26 cellular contexts compared by ENCODE assay signal in the genomic region with DNA sequence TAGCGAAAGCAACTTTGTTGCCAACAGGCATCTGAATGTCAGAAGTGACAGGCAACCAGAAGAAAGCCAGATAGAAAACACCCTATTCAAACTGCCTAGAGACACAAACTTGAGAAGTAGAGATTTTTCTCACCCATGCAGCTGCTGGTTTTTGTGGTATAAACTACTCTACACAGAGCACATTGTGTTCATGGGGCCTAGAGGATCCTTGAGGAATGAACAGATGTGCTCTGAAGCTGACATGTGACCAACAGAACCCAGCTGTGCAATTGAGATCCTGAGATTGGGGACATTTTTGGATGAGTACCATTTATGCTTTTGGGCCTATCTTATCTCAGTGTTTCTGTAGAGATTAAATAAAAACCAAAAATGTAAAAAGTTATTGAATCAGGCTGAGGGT.
"Had no signal": no experiment of that assay in that cellular context is flagged by ENCODE, and none has a peak within 500 bp of the region (broad histone marks: within the 10 kb centered on the region; RNA-seq: fewer than 3 reads in every experiment).

No MANE protein-coding gene starts in this region.

- H3K27me3 Mint-ChIP-seq: activated naive CD8-positive, alpha-beta T cell treated with anti-CD3 and anti-CD28 coated beads for 36 hours; memory B cell had no signal

- H3K4me3 ChIP-seq: adrenal gland, body of pancreas, colonic mucosa, right lobe of liver, spleen, suprapubic skin, transverse colon had no signal

- ATAC-seq: activated CD4-positive, CD25-positive, alpha-beta regulatory T cell treated with anti-CD3 and anti-CD28 coated beads, Interleukin-2, amount 50 U/mL, for 24 hours; body of pancreas; natural killer cell; right lobe of liver had no signal

- H3K36me3 Mint-ChIP-seq: activated naive CD8-positive, alpha-beta T cell treated with anti-CD3 and anti-CD28 coated beads for 36 hours; memory B cell; natural killer cell had no signal

- H3K4me3 Mint-ChIP-seq: activated naive CD4-positive, alpha-beta T cell treated with anti-CD3 and anti-CD28 coated beads for 36 hours; activated naive CD8-positive, alpha-beta T cell treated with anti-CD3 and anti-CD28 coated beads for 36 hours; activated T-helper 1 cell treated with anti-CD3 and anti-CD28 coated beads, Interleukin-12 subunit alpha, Interleukin-12 subunit beta, Interleukin-2, Interleukin-4 antibody, amounts not matched to agents 30 ng/mL and 10 ng/mL and 1 ng/mL, durations not matched to agents 14 hours and 24 hours and 36 hours; memory B cell; natural killer cell had no signal

- H3K4me1 ChIP-seq: adrenal gland, body of pancreas, colonic mucosa, right lobe of liver, spleen, suprapubic skin, transverse colon had no signal

- H3K36me3 ChIP-seq: adrenal gland, colonic mucosa, neutrophil, right lobe of liver, spleen, suprapubic skin, transverse colon, WERI-Rb-1 had no signal

- H3K9me3 ChIP-seq: adrenal gland, body of pancreas, colonic mucosa, neutrophil, right lobe of liver, spleen, suprapubic skin, transverse colon had no signal

- DNase-seq: activated CD4-positive, alpha-beta T cell treated with anti-CD3 and anti-CD28 coated beads for 48 hours; activated CD4-positive, alpha-beta T cell treated with anti-CD3 and anti-CD28 coated beads, Interleukin-2, amount 50 U/mL, for 48 hours; activated CD8-positive, alpha-beta memory T cell treated with anti-CD3 and anti-CD28 coated beads for 24 hours; activated effector memory CD4-positive, alpha-beta T cell treated with anti-CD3 and anti-CD28 coated beads, Interleukin-2, amount 50 U/mL, for 16 hours; activated naive CD4-positive, alpha-beta T cell treated with anti-CD3 and anti-CD28 coated beads for 36 hours; activated naive CD8-positive, alpha-beta T cell treated with anti-CD3 and anti-CD28 coated beads for 36 hours; activated T-cell treated with anti-CD3 and anti-CD28 coated beads, Interleukin-2, amount 50 U/mL, for 1 hour; aorta; body of pancreas; cerebellar nuclear complex; colonic mucosa; effector memory CD4-positive, alpha-beta T cell; islet precursor cell; natural killer cell; right lobe of liver; spleen; stimulated activated naive CD4-positive, alpha-beta T cell; T-helper 9 cell; transverse colon; WERI-Rb-1 had no signal

- H3K4me1 Mint-ChIP-seq: activated naive CD8-positive, alpha-beta T cell treated with anti-CD3 and anti-CD28 coated beads for 36 hours; memory B cell; natural killer cell had no signal

- H3K27ac ChIP-seq: adrenal gland, body of pancreas, colonic mucosa, neutrophil, right lobe of liver, spleen, suprapubic skin, transverse colon, WERI-Rb-1 had no signal

- H3K27ac Mint-ChIP-seq: activated naive CD4-positive, alpha-beta T cell treated with anti-CD3 and anti-CD28 coated beads for 36 hours; activated naive CD8-positive, alpha-beta T cell treated with anti-CD3 and anti-CD28 coated beads for 36 hours; activated T-helper 1 cell treated with anti-CD3 and anti-CD28 coated beads, Interleukin-12 subunit alpha, Interleukin-12 subunit beta, Interleukin-2, Interleukin-4 antibody, amounts not matched to agents 30 ng/mL and 10 ng/mL and 1 ng/mL, durations not matched to agents 14 hours and 24 hours and 36 hours; memory B cell; natural killer cell had no signal

- H3K9me3 Mint-ChIP-seq: activated T-helper 1 cell treated with anti-CD3 and anti-CD28 coated beads, Interleukin-12 subunit alpha, Interleukin-12 subunit beta, Interleukin-2, Interleukin-4 antibody, amounts not matched to agents 30 ng/mL and 10 ng/mL and 1 ng/mL, durations not matched to agents 14 hours and 24 hours and 36 hours had no signal

- H3K27me3 ChIP-seq: body of pancreas, colonic mucosa, neutrophil, right lobe of liver, spleen, suprapubic skin, transverse colon had no signal
